8 cellular contexts compared by ENCODE assay signal in genomic region chr7:5396542-5396941, GRCh38. TPM values are rescaled to one million over a fixed set of nuclear protein-coding genes. Genes with fewer than 3 reads are reported as not detected.
DNase-seq lines count a peak whose midpoint lies in the region; TF ChIP-seq lines count a peak whose summit lies in the region.

No MANE protein-coding gene starts in this region.

- DNase-seq in GM12864 (ENCODE audit: low read depth) (peak; percentile 45), NCI-H460 (ENCODE audit: extremely low read depth, low read depth) (peak; percentile 72), fibroblast of lung (ENCODE audit: low read depth in 2 of 2) (peak in 1 of 2 donors; percentile 36), osteocyte (ENCODE audit: extremely low spot score, unreplicated experiment) (no peak), glomerular visceral epithelial cell (ENCODE audit: extremely low spot score) (no peak)
- DNase-seq in activated CD8-positive, alpha-beta memory T cell treated with anti-CD3 and anti-CD28 coated beads, Interleukin-2, amount 50 U/mL, for 48 hours, result peak; percentile 75

- H2AFZ ChIP-seq in fibroblast of lung (ENCODE audit: low read length), result no peak overlapping the region

- no peak overlapping the region for H3K27ac ChIP-seq in HEK293 (ENCODE audit: extremely low read depth, low read depth, low read length)
- peak overlapping the region; percentile 73 for H3K27ac ChIP-seq in fibroblast of lung (ENCODE audit: insufficient read depth, low read length)
- peak overlapping the region; percentile 65 to 97 (median 90) for H3K27ac ChIP-seq in skin epidermis

- H3K27me3 Mint-ChIP-seq in osteocyte (ENCODE audit: unreplicated experiment), result no peaks in the 10 kb centered on the region

- H3K79me2 ChIP-seq in fibroblast of lung (ENCODE audit: control insufficient read depth, insufficient read depth, low read length), result peaks cover 78% of the 10 kb centered on the region

- H3K4me2 ChIP-seq in fibroblast of lung (ENCODE audit: extremely low read depth, insufficient read depth, low read length), result peak overlapping the region; percentile 82

- H3K27me3 ChIP-seq in fibroblast of lung (ENCODE audit: control insufficient read depth, insufficient read depth, low read length), result no peaks in the 10 kb centered on the region

- peaks cover 7% of the 10 kb centered on the region for H3K4me1 Mint-ChIP-seq in osteocyte (ENCODE audit: unreplicated experiment)

- no peaks in the 10 kb centered on the region for H3K9me3 Mint-ChIP-seq in osteocyte (ENCODE audit: unreplicated experiment)

- H3K9me3 ChIP-seq in HEK293 (ENCODE audit: control insufficient read depth, insufficient read depth, low read depth, low read length) (no peaks in the 10 kb centered on the region), fibroblast of lung (ENCODE audit: control insufficient read depth, insufficient read depth, low read depth, low read length) (no peaks in the 10 kb centered on the region)

- H3K36me3 Mint-ChIP-seq in osteocyte (ENCODE audit: unreplicated experiment), result peaks cover 18% of the 10 kb centered on the region

- POLR2A ChIA-PET in HEK293 (lab: Yijun Ruan, JAX), result interaction anchor here (0.7 to 1.2 kb wide), 3 partner anchors 12 to 706 kb away, joined by 3 to 7 read pairs (median 3); no protein-coding TSS in a partner anchor

- CTCF ChIA-PET in HEK293 (lab: Yijun Ruan, JAX), result interaction anchor here (0.6 to 0.8 kb wide), 2 partner anchors 12 to 98 kb away, joined by 3 read pairs; no protein-coding TSS in a partner anchor

- no peaks in the 10 kb centered on the region for H3K4me1 ChIP-seq in HEK293 (ENCODE audit: control insufficient read depth, insufficient read depth, low read length)
- no peaks in the 10 kb centered on the region for H3K4me1 ChIP-seq in fibroblast of lung (ENCODE audit: control insufficient read depth, extremely low read depth, insufficient read depth, low read length)

- H4K20me1 ChIP-seq in fibroblast of lung (ENCODE audit: control insufficient read depth, extremely low read depth, insufficient read depth, low read length), result no peaks in the 10 kb centered on the region

- peak overlapping the region; percentile 72 for H3K9ac ChIP-seq in fibroblast of lung (ENCODE audit: insufficient read depth, low read length)

- H3K36me3 ChIP-seq in HEK293 (ENCODE audit: control insufficient read depth in 2 of 2, insufficient read depth in 1 of 2, low read length in 2 of 2) (peaks cover 11 to 16% of the 10 kb centered on the region in 2 experiments; a peak in 2 of 3 replicates), fibroblast of lung (ENCODE audit: control insufficient read depth, insufficient read depth, low read length) (peaks cover 14% of the 10 kb centered on the region)

- H3K4me3 Mint-ChIP-seq in osteocyte (ENCODE audit: unreplicated experiment), result no peak overlapping the region

- H3K27ac Mint-ChIP-seq in osteocyte (ENCODE audit: unreplicated experiment), result no peak overlapping the region

- TF ChIP-seq CTCF in GM12864 (IDR thresholded peaks at IDR 0.05; ENCODE audit: low read depth, low read length, missing control alignments), result peak; percentile 33
- TF ChIP-seq CTCF in HEK293 (tag by site-specific recombination; IDR thresholded peaks at IDR 0.05), result no peak
- no peak for TF ChIP-seq CTCF in fibroblast of lung (conservative IDR thresholded peaks at IDR 0.05 in 1 of 2, IDR thresholded peaks at IDR 0.05 in 1 of 2; ENCODE audit: low read depth in 1 of 2, low read length in 2 of 2)
- TF ChIP-seq CTCF in osteocyte (IDR thresholded peaks at IDR 0.05), result no peak

- peak overlapping the region; percentile 74 for H3K4me3 ChIP-seq in GM12864 (ENCODE audit: low read depth, low read length)
- no peak overlapping the region for H3K4me3 ChIP-seq in HEK293 (ENCODE audit: low read depth, low read length)
- peak overlapping the region; percentile 38 to 58 (median 53) for H3K4me3 ChIP-seq in fibroblast of lung (replicated peaks in 1 of 4; ENCODE audit: control extremely low read depth in 1 of 4, insufficient read depth in 1 of 4, low read depth in 3 of 4, low read length in 4 of 4)
- H3K4me3 ChIP-seq in skin epidermis, result peak overlapping the region; percentile 33 to 52 (median 42)

TF ChIP-seq in HEK293, 187 proteins besides CTCF, POLR2A, EP300 and RAD21:
- TF ChIP-seq PRDM10 (tag by site-specific recombination; IDR thresholded peaks at IDR 0.05), result peak; percentile 11; the same call in 1 of the 2 replicates
- TF ChIP-seq GLIS1 (tag by site-specific recombination; IDR thresholded peaks at IDR 0.05), result peak; percentile 83
- no peak for TF ChIP-seq ZNF350 (tag by site-specific recombination; IDR thresholded peaks at IDR 0.05)

RNA-seq across cellular contexts. Expression of gene TNRC18, which starts 27.1 kb away (rescaled TPM):
- total RNA-seq in NCI-H460 (2014; rRNA removed; shearing (Covaris generic)), result 69.8 and 80.4 TPM in 2 replicates
- 59.3 and 85.9 TPM in 2 replicates for polyA plus RNA-seq in NCI-H460 (2014; cell fraction: nucleus; rRNA removed)
- 32.1 and 38.5 TPM in 2 replicates for total RNA-seq in fibroblast of lung
- polyA plus RNA-seq in fibroblast of lung, result 19.7 and 21.7 TPM in 2 replicates
- 51.5 and 68.1 TPM in 2 replicates for polyA plus RNA-seq in fibroblast of lung (2012)
- polyA minus RNA-seq in fibroblast of lung (ENCODE audit: low replicate concordance), result 145 and 179 TPM in 2 replicates
- total RNA-seq in osteocyte, result 198 and 208 TPM in 2 replicates

Comparison
In these comparisons a context has a peak if more than half of its experiments do, and no peak if none do; other contexts are left out.
1. DNase-seq: peak in GM12864 (single experiment), NCI-H460 (single experiment) and activated CD8-positive, alpha-beta memory T cell treated with anti-CD3 and anti-CD28 coated beads, Interleukin-2, amount 50 U/mL, for 48 hours (single experiment); none in osteocyte (single experiment) and glomerular visceral epithelial cell (single experiment).